In the genomic region with DNA sequence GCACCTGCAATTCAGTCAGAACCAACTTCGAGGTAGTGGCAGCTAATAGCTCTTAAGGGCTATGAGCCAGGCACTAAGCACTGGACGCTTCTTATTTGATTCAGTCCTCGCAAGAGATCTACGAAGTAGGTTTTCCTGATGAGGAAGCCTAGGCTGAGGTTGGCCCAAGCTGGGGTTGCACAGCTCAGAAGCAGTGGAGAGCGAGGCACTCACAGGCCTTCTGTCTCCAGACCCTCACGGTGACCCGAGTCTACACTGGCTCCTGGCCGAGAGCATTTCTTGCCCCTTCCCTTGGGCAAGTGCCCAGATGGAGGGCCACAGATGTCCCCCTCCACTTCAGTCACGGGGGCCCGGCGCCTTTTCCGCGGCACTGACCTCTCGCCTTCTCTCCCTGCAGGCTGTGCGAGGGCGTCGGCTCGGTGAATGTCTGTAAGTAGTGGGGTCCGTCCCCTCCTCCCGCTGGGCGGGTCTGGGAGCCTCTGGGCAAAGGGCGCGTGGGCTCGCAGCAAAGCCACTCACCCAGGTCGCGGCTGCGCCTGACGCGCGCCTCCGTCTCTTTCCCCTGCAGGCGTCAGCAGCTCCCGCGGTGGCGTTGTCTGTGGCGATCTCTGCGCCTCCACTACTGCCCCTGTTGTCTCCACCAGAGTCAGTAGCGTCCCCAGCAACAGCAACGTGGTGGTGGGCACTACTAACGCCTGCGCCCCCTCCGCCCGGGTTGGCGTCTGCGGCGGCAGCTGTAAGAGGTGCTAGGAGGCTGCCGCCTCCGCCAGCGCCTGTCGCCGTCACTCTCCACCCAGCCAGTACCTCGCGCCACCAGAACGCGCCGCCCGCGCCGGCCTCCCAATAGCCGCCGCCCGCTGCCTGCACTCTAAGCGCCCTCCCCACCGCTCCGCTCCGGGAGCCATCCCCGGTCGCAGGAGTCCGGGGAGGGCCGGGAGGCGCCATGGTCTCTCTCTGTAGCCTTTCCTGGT, we compare ENCODE assay signal across 8 cellular contexts. TPM values are rescaled to one million over a fixed set of nuclear protein-coding genes. Genes with fewer than 3 reads are reported as not detected.
DNase-seq lines count a peak whose midpoint lies in the region; FAIRE-seq and TF ChIP-seq lines count a peak whose summit lies in the region.

No MANE protein-coding gene starts in this region.

- DNase-seq in activated T-cell treated with anti-CD3 and anti-CD28 coated beads for 24 hours (ENCODE audit: low read depth) (peak; percentile 14), activated T-cell treated with anti-CD3 and anti-CD28 coated beads for 4 hours (no peak), SHP77 (lab: John Stamatoyannopoulos, UW) (peak; percentile 8 to 51), cardiac fibroblast (ENCODE audit: low read depth in 2 of 2) (peak; percentile 29 to 53), islet precursor cell (peak; percentile 91), small intestine (peak; percentile 55), Karpas-422 (no peak), MV-4-11 (lab: John Stamatoyannopoulos, UW) (no peak)

- no peaks in the 10 kb centered on the region for H3K79me2 ChIP-seq in Karpas-422 (ENCODE audit: low read length)

- FAIRE-seq in small intestine (lab: Jason Lieb, UNC): no peak

- H3K4me3 ChIP-seq in cardiac fibroblast (replicated peaks in 1 of 2; ENCODE audit: low read depth in 2 of 2, low read length in 2 of 2) (peak overlapping the region; percentile 41 to 56), small intestine (ENCODE audit: low read depth in 1 of 2, low read length in 2 of 2) (peak overlapping the region in 1 of 2 donors; percentile 16), Karpas-422 (ENCODE audit: low read length) (no peak overlapping the region)

- H3K9ac ChIP-seq in Karpas-422 (ENCODE audit: low read length): no peak overlapping the region

- H3K4me2 ChIP-seq in Karpas-422 (ENCODE audit: low read depth, low read length, poor library complexity, severe bottlenecking): no peak overlapping the region

- no peak for TF ChIP-seq CTCF in cardiac fibroblast (IDR thresholded peaks at IDR 0.05; ENCODE audit: low read depth, low read length)

- 4 to 7% (median 6%) methylated on average over 50 to 71 of the region's 71 CpGs for WGBS in small intestine, 3 donors

- H2AFZ ChIP-seq in Karpas-422 (ENCODE audit: low read length): no peak overlapping the region

- H3K36me3 ChIP-seq in small intestine (ENCODE audit: control insufficient read depth in 2 of 2, insufficient read depth in 2 of 2, low read length in 2 of 2) (no peaks in the 10 kb centered on the region), Karpas-422 (ENCODE audit: insufficient read depth, low read length) (no peaks in the 10 kb centered on the region)

- H3K27ac ChIP-seq in small intestine (ENCODE audit: low read depth in 1 of 2, low read length in 1 of 2): no peak overlapping the region
- H3K27ac ChIP-seq in Karpas-422 (ENCODE audit: low read length): no peak overlapping the region

- H3K4me1 ChIP-seq in small intestine (ENCODE audit: control insufficient read depth in 2 of 2, insufficient read depth in 1 of 2, low read depth in 1 of 2, low read length in 1 of 2) (peaks cover 0 to 1% of the 10 kb centered on the region in 2 donors), Karpas-422 (ENCODE audit: low read length) (no peaks in the 10 kb centered on the region)

- H4K20me1 ChIP-seq in Karpas-422 (ENCODE audit: insufficient read depth, low read depth, low read length): no peaks in the 10 kb centered on the region

- H3K9me3 ChIP-seq in small intestine (ENCODE audit: control insufficient read depth, low read depth) (no peaks in the 10 kb centered on the region), Karpas-422 (ENCODE audit: low read length) (no peaks in the 10 kb centered on the region)

- H3K9me2 ChIP-seq in Karpas-422 (replicated peaks; ENCODE audit: insufficient read depth, low read length): no peaks in the 10 kb centered on the region

- H3K27me3 ChIP-seq in small intestine (ENCODE audit: control insufficient read depth in 2 of 2, insufficient read depth in 2 of 2, low read length in 2 of 2) (peaks cover 4 to 6% of the 10 kb centered on the region in 2 donors), Karpas-422 (ENCODE audit: low read length) (peaks cover 2% of the 10 kb centered on the region; the same call in 1 of the 2 replicates)

RNA-seq across cellular contexts. Expression of a gene that starts 13.1 kb away (rescaled TPM):
- not detected for polyA plus RNA-seq in small intestine
- total RNA-seq in Karpas-422 (2014; rRNA removed; shearing (Covaris generic); ENCODE audit: low replicate concordance): not detected in 2 replicates

RNA-seq across cellular contexts. Expression of a gene that starts 16.8 kb away (rescaled TPM):
- not detected for polyA plus RNA-seq in small intestine
- total RNA-seq in Karpas-422 (2014; rRNA removed; shearing (Covaris generic); ENCODE audit: low replicate concordance): not detected in 2 replicates

RNA-seq across cellular contexts. Expression of a gene that starts 33.7 kb away (rescaled TPM):
- under 1 TPM in 2 of 3 donors, not detected in 1; 0.01 to 0.54 TPM for polyA plus RNA-seq in small intestine
- total RNA-seq in Karpas-422 (2014; rRNA removed; shearing (Covaris generic); ENCODE audit: low replicate concordance): not detected in 2 replicates

RNA-seq across cellular contexts. Expression of a gene that starts 59.2 kb away (rescaled TPM):
- not detected for polyA plus RNA-seq in small intestine
- total RNA-seq in Karpas-422 (2014; rRNA removed; shearing (Covaris generic); ENCODE audit: low replicate concordance): not detected in 2 replicates

Comparison
In these comparisons a context has a peak if more than half of its experiments do, and no peak if none do; other contexts are left out.
1. DNase-seq: peak in activated T-cell treated with anti-CD3 and anti-CD28 coated beads for 24 hours (single experiment), SHP77 (2 of 2), cardiac fibroblast (2 of 2), islet precursor cell (single experiment) and small intestine (single experiment); none in activated T-cell treated with anti-CD3 and anti-CD28 coated beads for 4 hours (single experiment), Karpas-422 (single experiment) and MV-4-11 (single experiment).